28 cellular contexts compared by ENCODE assay signal in genomic region chr19:31538879-31539278, GRCh38.
"Had no signal": no experiment of that assay in that cellular context is flagged by ENCODE, and none has a peak within 500 bp of the region (broad histone marks: within the 10 kb centered on the region; RNA-seq: fewer than 3 reads in every experiment).

No MANE protein-coding gene starts in this region.

- H3K36me3 ChIP-seq: adrenal gland, colonic mucosa, esophagus muscularis mucosa, gastroesophageal sphincter had no signal

- H3K4me3 ChIP-seq: adrenal gland, body of pancreas, colonic mucosa, dorsolateral prefrontal cortex, esophagus muscularis mucosa, gastroesophageal sphincter had no signal

- H3K27me3 ChIP-seq: adrenal gland, colonic mucosa, esophagus muscularis mucosa, foreskin keratinocyte, gastroesophageal sphincter had no signal

- H3K4me1 ChIP-seq: adrenal gland, colonic mucosa, esophagus muscularis mucosa, foreskin keratinocyte, gastroesophageal sphincter had no signal

- H3K9me3 ChIP-seq: adrenal gland, body of pancreas, colonic mucosa, esophagus muscularis mucosa, gastroesophageal sphincter had no signal

- DNase-seq: activated CD4-positive, alpha-beta memory T cell treated with anti-CD3 and anti-CD28 coated beads, Interleukin-2, amount 10 ng/mL, durations not matched to agents 7 days and 5 days; activated CD4-positive, alpha-beta T cell treated with anti-CD3 and anti-CD28 coated beads for 36 hours; activated CD4-positive, alpha-beta T cell treated with anti-CD3 and anti-CD28 coated beads, Interleukin-2, amount 10 ng/mL, durations not matched to agents 7 days and 5 days; activated CD4-positive, alpha-beta T cell treated with anti-CD3 and anti-CD28 coated beads, Interleukin-2, amount 50 U/mL, for 4 hours; activated CD4-positive, CD25-positive, alpha-beta regulatory T cell; activated CD4-positive, CD25-positive, alpha-beta regulatory T cell treated with anti-CD3 and anti-CD28 coated beads, Interleukin-2, amount 50 U/mL, for 72 hours; activated CD8-positive, alpha-beta memory T cell treated with anti-CD3 and anti-CD28 coated beads, Interleukin-2, amount 50 U/mL, for 4 hours; activated effector memory CD4-positive, alpha-beta T cell treated with anti-CD3 and anti-CD28 coated beads, Interleukin-2, amount 50 U/mL, for 16 hours; activated naive CD4-positive, alpha-beta T cell treated with anti-CD3 and anti-CD28 coated beads for 36 hours; activated naive CD8-positive, alpha-beta T cell treated with anti-CD3 and anti-CD28 coated beads for 36 hours; activated naive CD8-positive, alpha-beta T cell treated with anti-CD3 and anti-CD28 coated beads, Interleukin-2, amount 50 U/mL, for 24 hours; activated T-cell treated with anti-CD3 and anti-CD28 coated beads, Interleukin-2, amount 50 U/mL, for 1 hour; activated T-cell treated with anti-CD3 and anti-CD28 coated beads, Interleukin-2, amount 50 U/mL, for 48 hours; adrenal gland; amygdala; aorta; body of pancreas; central memory CD4-positive, alpha-beta T cell; cerebellar nuclear complex; colonic mucosa; dorsolateral prefrontal cortex; effector CD4-positive, alpha-beta T cell; effector memory CD8-positive, alpha-beta T cell; erythroblast; foreskin keratinocyte; T-helper 2 cell had no signal

- ATAC-seq: activated CD4-positive, alpha-beta T cell treated with anti-CD3 and anti-CD28 coated beads for 36 hours; activated naive CD8-positive, alpha-beta T cell treated with anti-CD3 and anti-CD28 coated beads, Interleukin-2, amount 50 U/mL, for 24 hours; body of pancreas; effector memory CD8-positive, alpha-beta T cell; foreskin keratinocyte; gastroesophageal sphincter had no signal

- H3K27ac ChIP-seq: adrenal gland, body of pancreas, colonic mucosa, dorsolateral prefrontal cortex, esophagus muscularis mucosa, foreskin keratinocyte, gastroesophageal sphincter had no signal
